ENCODE assay signal across 12 cellular contexts in genomic region chr2:65396348-65397026, GRCh38. TPM values are rescaled to one million over a fixed set of nuclear protein-coding genes. Genes with fewer than 3 reads are reported as not detected.
DNase-seq lines count a peak whose midpoint lies in the region; ATAC-seq, FAIRE-seq and TF ChIP-seq lines count a peak whose summit lies in the region.
"Had no signal": no experiment of that assay in that cellular context is flagged by ENCODE, and none has a peak within 500 bp of the region (broad histone marks: within the 10 kb centered on the region; RNA-seq: fewer than 3 reads in every experiment).

No MANE protein-coding gene starts in this region.

- no peak for FAIRE-seq in bronchial epithelial cell (lab: Jason Lieb, UNC)

- no peak for ATAC-seq in stimulated activated naive CD8-positive, alpha-beta T cell treated with anti-CD3 and anti-CD28 coated beads, Interleukin-15, Interleukin-2, amounts not matched to agents 100 U/mL and 50 U/mL, for 24 hours
- ATAC-seq in lower lobe of right lung (peak; percentile 90 to 93), aorta (ENCODE audit: low FRiP score) (peak; percentile 74), HG03521 (IDR thresholded peaks at IDR 0.05; ENCODE audit: unreplicated experiment) (no peak)
- no peak for ATAC-seq in CD4-positive, alpha-beta T cell (ENCODE audit: poor library complexity)

- 14% methylated on average over 7 of the region's 7 CpGs for WGBS in aorta, 2 donors

- H3K4me3 Mint-ChIP-seq in stimulated activated naive CD8-positive, alpha-beta T cell treated with anti-CD3 and anti-CD28 coated beads, Interleukin-15, Interleukin-2, amounts not matched to agents 100 ng/mL and 50 ng/mL, for 24 hours = no peak overlapping the region
- H3K4me3 Mint-ChIP-seq in CD4-positive, alpha-beta T cell = no peak overlapping the region
- H3K4me3 Mint-ChIP-seq: CD14-positive monocyte; central memory CD8-positive, alpha-beta T cell had no signal

- TF ChIP-seq CTCF in bronchial epithelial cell (IDR thresholded peaks at IDR 0.05; ENCODE audit: insufficient read depth, low read length, severe bottlenecking) (no peak), lower lobe of right lung (IDR thresholded peaks at IDR 0.05) (no peak)
- no peak for TF ChIP-seq CTCF in CD4-positive, alpha-beta T cell (IDR thresholded peaks at IDR 0.05)

- H3K9me3 ChIP-seq in lower lobe of right lung (no peaks in the 10 kb centered on the region), aorta (ENCODE audit: control insufficient read depth, low read length) (no peaks in the 10 kb centered on the region)
- no peaks in the 10 kb centered on the region for H3K9me3 ChIP-seq in CD4-positive, alpha-beta T cell (ENCODE audit: control insufficient read depth, low read length)
- H3K9me3 ChIP-seq: uterus had no signal

- H3K27ac ChIP-seq in lower lobe of right lung (peak overlapping the region; percentile 48), aorta (ENCODE audit: low read depth in 1 of 2, low read length in 2 of 2) (peak overlapping the region; percentile 36 to 72)
- H3K27ac ChIP-seq in CD4-positive, alpha-beta T cell (ENCODE audit: low read depth, low read length) = no peak overlapping the region

- no peak for DNase-seq in stimulated activated naive CD8-positive, alpha-beta T cell treated with anti-CD3 and anti-CD28 coated beads, Interleukin-15, Interleukin-2, amounts not matched to agents 100 U/mL and 50 U/mL, for 24 hours
- peak; percentile 50 for DNase-seq in bronchial epithelial cell (ENCODE audit: low read depth)
- no peak for DNase-seq in lower lobe of right lung
- no peak for DNase-seq in aorta
- DNase-seq in activated CD4-positive, alpha-beta T cell treated with anti-CD3 and anti-CD28 coated beads for 48 hours = no peak
- DNase-seq in CD4-positive, alpha-beta T cell = no peak
- DNase-seq: uterus had no signal

- H3K27me3 ChIP-seq in bronchial epithelial cell (ENCODE audit: control insufficient read depth, insufficient read depth, low read length) (no peaks in the 10 kb centered on the region), lower lobe of right lung (ENCODE audit: low read depth) (no peaks in the 10 kb centered on the region), aorta (ENCODE audit: control insufficient read depth in 1 of 2, insufficient read depth in 2 of 2, low read length in 1 of 2) (no peaks in the 10 kb centered on the region)
- no peaks in the 10 kb centered on the region for H3K27me3 ChIP-seq in CD4-positive, alpha-beta T cell (ENCODE audit: control insufficient read depth, insufficient read depth, low read length)
- H3K27me3 ChIP-seq: uterus had no signal

- peaks cover 34% of the 10 kb centered on the region for H3K4me1 ChIP-seq in lower lobe of right lung
- peaks cover 2 to 18% of the 10 kb centered on the region in 2 donors for H3K4me1 ChIP-seq in aorta (ENCODE audit: control insufficient read depth in 1 of 2, insufficient read depth in 2 of 2, low read length in 2 of 2)

- CTCF ChIA-PET in CD4-positive, alpha-beta T cell (lab: Charles Lee) = no interaction called here

- H3K27ac Mint-ChIP-seq in stimulated activated naive CD8-positive, alpha-beta T cell treated with anti-CD3 and anti-CD28 coated beads, Interleukin-15, Interleukin-2, amounts not matched to agents 100 ng/mL and 50 ng/mL, for 24 hours = peak overlapping the region; percentile 66
- no peak overlapping the region for H3K27ac Mint-ChIP-seq in CD4-positive, alpha-beta T cell

- H3K36me3 Mint-ChIP-seq in stimulated activated naive CD8-positive, alpha-beta T cell treated with anti-CD3 and anti-CD28 coated beads, Interleukin-15, Interleukin-2, amounts not matched to agents 100 ng/mL and 50 ng/mL, for 24 hours (ENCODE audit: low read depth) = no peaks in the 10 kb centered on the region
- no peaks in the 10 kb centered on the region for H3K36me3 Mint-ChIP-seq in CD4-positive, alpha-beta T cell (ENCODE audit: low read depth)

- H3K4me1 Mint-ChIP-seq in stimulated activated naive CD8-positive, alpha-beta T cell treated with anti-CD3 and anti-CD28 coated beads, Interleukin-15, Interleukin-2, amounts not matched to agents 100 ng/mL and 50 ng/mL, for 24 hours (ENCODE audit: low read depth) = peaks cover 34% of the 10 kb centered on the region
- no peaks in the 10 kb centered on the region for H3K4me1 Mint-ChIP-seq in CD4-positive, alpha-beta T cell (ENCODE audit: low read depth)

- intact Hi-C loops in lower lobe of right lung (cut with DNase I) = no loop called here
- intact Hi-C loops in aorta (cut with DNase I) = no loop called here
- intact Hi-C loops in CD4-positive, alpha-beta T cell (cut with DNase I, micrococcal nuclease) = no loop called here

- H3K36me3 ChIP-seq in bronchial epithelial cell (ENCODE audit: control insufficient read depth, insufficient read depth, low read length) = no peaks in the 10 kb centered on the region
- no peaks in the 10 kb centered on the region for H3K36me3 ChIP-seq in lower lobe of right lung
- no peaks in the 10 kb centered on the region for H3K36me3 ChIP-seq in aorta (ENCODE audit: control insufficient read depth in 1 of 2, insufficient read depth in 2 of 2, low read length in 1 of 2)
- H3K36me3 ChIP-seq: uterus had no signal

- H3K4me3 ChIP-seq in bronchial epithelial cell (ENCODE audit: low read depth, low read length) (no peak overlapping the region), lower lobe of right lung (no peak overlapping the region), aorta (ENCODE audit: low read length in 2 of 2) (no peak overlapping the region)
- H3K4me3 ChIP-seq: skin epidermis, uterus had no signal

- peaks cover 30% of the 10 kb centered on the region for H3K27me3 Mint-ChIP-seq in stimulated activated naive CD8-positive, alpha-beta T cell treated with anti-CD3 and anti-CD28 coated beads, Interleukin-15, Interleukin-2, amounts not matched to agents 100 ng/mL and 50 ng/mL, for 24 hours
- H3K27me3 Mint-ChIP-seq in CD4-positive, alpha-beta T cell = no peaks in the 10 kb centered on the region
- H3K27me3 Mint-ChIP-seq: central memory CD8-positive, alpha-beta T cell had no signal

- POLR2A ChIA-PET in CD4-positive, alpha-beta T cell (lab: Charles Lee) = interaction anchor here (0.6 kb wide), 1 partner anchor 281 kb away, joined by 3 read pairs; no protein-coding TSS in a partner anchor

- H3K9me3 Mint-ChIP-seq in stimulated activated naive CD8-positive, alpha-beta T cell treated with anti-CD3 and anti-CD28 coated beads, Interleukin-15, Interleukin-2, amounts not matched to agents 100 ng/mL and 50 ng/mL, for 24 hours = no peaks in the 10 kb centered on the region
- H3K9me3 Mint-ChIP-seq in CD4-positive, alpha-beta T cell = no peaks in the 10 kb centered on the region
- H3K9me3 Mint-ChIP-seq: central memory CD8-positive, alpha-beta T cell had no signal

RNA-seq across cellular contexts. Expression of gene SPRED2, which starts 35.9 kb away (rescaled TPM):
- total RNA-seq in bronchial epithelial cell = 2.4 and 3.4 TPM in 2 replicates
- 43.9 TPM for total RNA-seq in lower lobe of right lung
- total RNA-seq in aorta = 10 to 100 TPM; 36.5 to 38.3 TPM
- polyA plus RNA-seq in aorta = 10 to 100 TPM in 1 of 2 donors, 1 to 10 TPM in 1; 9.9 to 19.7 TPM
- total RNA-seq in CD4-positive, alpha-beta T cell = 1 to 10 TPM; 2.5 to 2.8 TPM

Comparison
In these comparisons a context has a peak if more than half of its experiments do, and no peak if none do; other contexts are left out.
1. ATAC-seq: peak in lower lobe of right lung (2 of 2) and aorta (single experiment); none in stimulated activated naive CD8-positive, alpha-beta T cell treated with anti-CD3 and anti-CD28 coated beads, Interleukin-15, Interleukin-2, amounts not matched to agents 100 U/mL and 50 U/mL, for 24 hours (single experiment), HG03521 (single experiment) and CD4-positive, alpha-beta T cell (single experiment).